In the genomic region with DNA sequence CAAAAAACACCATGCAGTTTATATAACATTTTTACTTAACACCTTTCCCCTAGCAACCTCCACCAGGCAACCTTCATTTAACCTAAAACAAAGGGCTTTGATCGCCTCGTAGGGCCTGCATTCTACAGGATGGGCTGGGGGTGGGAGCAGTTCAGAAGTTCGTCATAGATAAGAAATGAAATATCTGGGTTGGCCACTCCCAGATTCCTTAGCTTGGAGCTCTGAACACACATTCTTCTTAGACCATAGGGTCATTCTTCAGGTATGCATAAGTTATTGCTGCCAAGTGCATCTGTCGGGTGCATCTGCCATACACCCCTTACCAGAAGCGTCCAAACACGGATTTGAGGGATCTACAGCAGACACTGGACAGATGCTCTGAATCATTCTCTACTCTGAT, we compare ENCODE assay signal across 14 cellular contexts. TPM values are rescaled to one million over a fixed set of nuclear protein-coding genes. Genes with fewer than 3 reads are reported as not detected.
DNase-seq lines count a peak whose midpoint lies in the region; ATAC-seq and TF ChIP-seq lines count a peak whose summit lies in the region.
"Had no signal": no experiment of that assay in that cellular context is flagged by ENCODE, and none has a peak within 500 bp of the region (broad histone marks: within the 10 kb centered on the region; RNA-seq: fewer than 3 reads in every experiment).

No MANE protein-coding gene starts in this region.

- no peak overlapping the region for H3K4ac ChIP-seq in trophoblast cell (ENCODE audit: low read depth, low read length)

- H2BK5ac ChIP-seq in trophoblast cell (ENCODE audit: low read depth, low read length, poor library complexity) = no peak overlapping the region

- H3K9me2 ChIP-seq in PC-3 (replicated peaks; ENCODE audit: low read length) = no peaks in the 10 kb centered on the region

- no peak overlapping the region for H2AK5ac ChIP-seq in trophoblast cell (ENCODE audit: low read length)

- peaks cover 10% of the 10 kb centered on the region for H3K79me2 ChIP-seq in PC-3 (ENCODE audit: low read length)
- H3K79me2 ChIP-seq in trophoblast cell (ENCODE audit: control insufficient read depth, insufficient read depth, low read length, poor library complexity) = peaks cover 8% of the 10 kb centered on the region

- H3K4me1 ChIP-seq in PC-3 (ENCODE audit: insufficient read depth, low read length) (peaks cover 39% of the 10 kb centered on the region), trophoblast cell (ENCODE audit: control insufficient read depth in 1 of 2, insufficient read depth in 2 of 2, low read length in 2 of 2) (peaks cover 2% of the 10 kb centered on the region in 2 experiments)

- intact Hi-C loops in PC-3 (cut with micrococcal nuclease) = no loop called here

- no peak for TF ChIP-seq CTCF in PC-3 (conservative IDR thresholded peaks at IDR 0.05; ENCODE audit: low read depth, low read length)
- TF ChIP-seq CTCF in choroid plexus epithelial cell (conservative IDR thresholded peaks at IDR 0.05; ENCODE audit: low read depth, low read length) = no peak

- ATAC-seq in PC-3 = peak; percentile 4
- ATAC-seq in GM21737 (IDR thresholded peaks at IDR 0.05; ENCODE audit: unreplicated experiment) = no peak
- no peak for ATAC-seq in GM21825 (IDR thresholded peaks at IDR 0.05; ENCODE audit: unreplicated experiment)
- no peak for ATAC-seq in GM18498 (IDR thresholded peaks at IDR 0.05; ENCODE audit: unreplicated experiment)

- H4K12ac ChIP-seq in trophoblast cell (ENCODE audit: low read depth, low read length) = no peak overlapping the region

- POLR2A ChIA-PET in PC-3 (lab: Charles Lee; ENCODE audit: unreplicated experiment) = interaction anchor here (0.6 kb wide), 1 partner anchor 312 kb away, joined by 3 read pairs; no protein-coding TSS in a partner anchor

- no peaks in the 10 kb centered on the region for H3K36me3 ChIP-seq in PC-3 (ENCODE audit: low read depth, low read length)
- H3K36me3 ChIP-seq in trophoblast cell (ENCODE audit: control insufficient read depth in 1 of 2, insufficient read depth in 2 of 2, low read length in 2 of 2) = no peaks in the 10 kb centered on the region
- H3K36me3 ChIP-seq: BLaER1 treated with 17β-estradiol and CSF1 and Interleukin-3, amounts not matched to agents 10 nM and 100 nM had no signal

- no peak overlapping the region for H2AFZ ChIP-seq in PC-3 (ENCODE audit: low read length)
- H2AFZ ChIP-seq in trophoblast cell (ENCODE audit: insufficient read depth, low read length, poor library complexity) = no peak overlapping the region

- no peak overlapping the region for H4K91ac ChIP-seq in trophoblast cell (ENCODE audit: low read depth, low read length)

- H2BK120ac ChIP-seq in trophoblast cell (ENCODE audit: insufficient read depth, low read length, poor library complexity) = no peak overlapping the region

- H3K9me3 ChIP-seq in PC-3 (ENCODE audit: low read length) = no peaks in the 10 kb centered on the region
- H3K9me3 ChIP-seq in trophoblast cell (ENCODE audit: insufficient read depth, low read depth, low read length) = no peaks in the 10 kb centered on the region
- H3K9me3 ChIP-seq: BLaER1 treated with 17β-estradiol and CSF1 and Interleukin-3, amounts not matched to agents 10 nM and 100 nM; stomach had no signal

- peaks cover 7% of the 10 kb centered on the region for H3K79me1 ChIP-seq in trophoblast cell (ENCODE audit: low read length)

- H3K27me3 ChIP-seq in PC-3 (ENCODE audit: low read length) (no peaks in the 10 kb centered on the region), trophoblast cell (ENCODE audit: insufficient read depth, low read length) (no peaks in the 10 kb centered on the region)
- H3K27me3 ChIP-seq: stomach had no signal

- H2BK12ac ChIP-seq in trophoblast cell (ENCODE audit: low read length) = no peak overlapping the region

- H3K4me3 ChIP-seq in PC-3 (ENCODE audit: low read length) (no peak overlapping the region), choroid plexus epithelial cell (ENCODE audit: low read depth, low read length) (no peak overlapping the region), trophoblast cell (ENCODE audit: low read depth, low read length) (no peak overlapping the region)
- H3K4me3 ChIP-seq: BLaER1 treated with 17β-estradiol and CSF1 and Interleukin-3, amounts not matched to agents 10 nM and 100 nM; stomach had no signal

- no peaks in the 10 kb centered on the region for H4K20me1 ChIP-seq in PC-3 (ENCODE audit: low read length)
- H4K20me1 ChIP-seq: BLaER1 treated with 17β-estradiol and CSF1 and Interleukin-3, amounts not matched to agents 10 nM and 100 nM had no signal

- no peak overlapping the region for H3K9ac ChIP-seq in PC-3 (ENCODE audit: low read length)
- H3K9ac ChIP-seq in trophoblast cell (ENCODE audit: low read length) = no peak overlapping the region
- H3K9ac ChIP-seq: BLaER1 treated with 17β-estradiol and CSF1 and Interleukin-3, amounts not matched to agents 10 nM and 100 nM had no signal

- peak; percentile 27 for DNase-seq in Daoy (ENCODE audit: low read depth)
- peak; percentile 74 for DNase-seq in PC-3
- peak; percentile 85 for DNase-seq in choroid plexus epithelial cell (ENCODE audit: low read depth)
- peak; percentile 85 to 92 for DNase-seq in trophoblast cell
- no peak for DNase-seq in activated naive CD4-positive, alpha-beta T cell treated with anti-CD3 and anti-CD28 coated beads, Interleukin-2, amount 50 U/mL, for 16 hours
- DNase-seq: activated CD4-positive, alpha-beta T cell treated with anti-CD3 and anti-CD28 coated beads for 48 hours; anterior cingulate cortex; NCI-H187 treated with DMSO at 0.1 percent for 48 hours; NK-92 treated with Interleukin-12 subunit alpha and Interleukin-12 subunit beta, amount 100 ng/mL, for 24 hours; stomach had no signal

- no CpG with 5 or more reads among the region's 6 CpGs for WGBS in trophoblast cell (ENCODE audit: extremely low coverage, insufficient coverage, insufficient read length)

- H3K23ac ChIP-seq in trophoblast cell (ENCODE audit: low read length) = no peak overlapping the region

- no TSS peak for BruUV-seq in PC-3 (replicated peaks; lab: Mats Ljungman, UMichigan)

- CTCF ChIA-PET in PC-3 (lab: Charles Lee) = no interaction called here

- no peak overlapping the region for H4K8ac ChIP-seq in trophoblast cell (ENCODE audit: low read depth, low read length)

- no peak overlapping the region for H3K18ac ChIP-seq in trophoblast cell (ENCODE audit: low read length)

- peaks cover 5% of the 10 kb centered on the region for H3F3A ChIP-seq in PC-3 (ENCODE audit: low read length, unreplicated experiment)

- H3K4me2 ChIP-seq in PC-3 (ENCODE audit: low read length) (peak overlapping the region; percentile 37; the same call in 1 of the 2 replicates), trophoblast cell (ENCODE audit: low read length) (no peak overlapping the region)
- H3K4me2 ChIP-seq: BLaER1 treated with 17β-estradiol and CSF1 and Interleukin-3, amounts not matched to agents 10 nM and 100 nM had no signal

- H3K14ac ChIP-seq in trophoblast cell (ENCODE audit: low read length) = no peak overlapping the region

- peak overlapping the region; percentile 44 for H3K27ac ChIP-seq in PC-3 (ENCODE audit: low read length)
- no peak overlapping the region for H3K27ac ChIP-seq in trophoblast cell (ENCODE audit: low read depth, low read length)
- H3K27ac ChIP-seq: BLaER1 treated with 17β-estradiol and CSF1 and Interleukin-3, amounts not matched to agents 10 nM and 100 nM; stomach had no signal

RNA-seq across cellular contexts. Expression of gene SLC22A5, which starts 4.3 kb away (rescaled TPM):
- total RNA-seq in Daoy (2014; rRNA removed; shearing (Covaris generic)) = 6.9 and 7.1 TPM in 2 replicates
- total RNA-seq in PC-3 (2014; rRNA removed) = 8.2 and 21.8 TPM in 2 replicates
- 6.1 and 6.6 TPM in 2 replicates for polyA plus RNA-seq in trophoblast cell (2013)
